ENCODE assay signal across 13 cellular contexts in genomic region chr2:98833172-98833916, GRCh38.
A peak's percentile ranks its signal among the peaks of the same experiment; 100 is the strongest.
DNase-seq lines count a peak whose midpoint lies in the region; ATAC-seq, FAIRE-seq and TF ChIP-seq lines count a peak whose summit lies in the region.
"Had no signal": no experiment of that assay in that cellular context is flagged by ENCODE, and none has a peak within 500 bp of the region (broad histone marks: within the 10 kb centered on the region; RNA-seq: fewer than 3 reads in every experiment).

No MANE protein-coding gene starts in this region.

- H2BK20ac ChIP-seq in IMR-90 (ENCODE audit: low read depth, low read length): no peak overlapping the region

- dilution Hi-C loops in IMR-90 (cut with HindIII; ENCODE audit: low sequenced_read_pairs, unreplicated experiment): no loop called here

- no peak overlapping the region for H3K14ac ChIP-seq in IMR-90 (replicated peaks; ENCODE audit: low read depth, low read length)

- no peaks in the 10 kb centered on the region for H3K4me1 ChIP-seq in IMR-90 (ENCODE audit: control insufficient read depth, insufficient read depth, low read length)
- H3K4me1 ChIP-seq in heart right ventricle: peaks cover 0 to 38% (median 23%) of the 10 kb centered on the region in 9 donors
- peaks cover 0 to 8% (median 7%) of the 10 kb centered on the region in 3 donors for H3K4me1 ChIP-seq in skeletal muscle tissue (ENCODE audit: control insufficient read depth in 3 of 3, insufficient read depth in 3 of 3, low read length in 3 of 3)
- H3K4me1 ChIP-seq: HAP-1, pancreas had no signal

- ATAC-seq in IMR-90 (ENCODE audit: low read depth) (no peak), heart right ventricle (peak; percentile 74 to 94 (median 90))
- ATAC-seq in activated T-helper 17 cell treated with anti-CD3 and anti-CD28 coated beads, Interleukin-2, amount 50 U/mL, for 72 hours (replicated peaks): peak; percentile 73
- ATAC-seq: pancreas, SK-N-SH treated with all-trans-retinoic acid at 6 μM for 48 hours had no signal

- H3K27ac ChIP-seq in IMR-90 (ENCODE audit: insufficient read depth, low read length) (no peak overlapping the region), heart right ventricle (peak overlapping the region; percentile 75 to 92 (median 84)), skeletal muscle tissue (ENCODE audit: low read depth, low read length) (peak overlapping the region; percentile 36)
- H3K27ac ChIP-seq: pancreas had no signal

- TF ChIP-seq RAD21 in IMR-90 (IDR thresholded peaks at IDR 0.05; ENCODE audit: low read length): no peak

- 58% methylated on average over 2 of the region's 7 CpGs; no CpG with 5 or more reads in 1 of the 2 experiments for WGBS in IMR-90 (ENCODE audit: extremely low coverage in 2 of 2, insufficient read length in 1 of 2), 2 experiments
- 57 to 67% methylated on average over 7 of the region's 7 CpGs for WGBS in heart right ventricle, 2 donors

- no TSS peak for BruUV-seq in IMR-90 (replicated peaks; lab: Mats Ljungman, UMichigan)

- no peak overlapping the region for H4K91ac ChIP-seq in IMR-90 (ENCODE audit: insufficient read depth, low read depth, low read length)

- no peak for FAIRE-seq in GM19239 (lab: Jason Lieb, UNC)
- FAIRE-seq: HTR-8/SVneo, pancreas had no signal

- H2AFZ ChIP-seq in IMR-90 (replicated peaks; ENCODE audit: low read length, poor library complexity): peak overlapping the region; percentile 1

- no peak overlapping the region for H3K18ac ChIP-seq in IMR-90 (ENCODE audit: low read depth, low read length)

- POLR2A ChIA-PET in IMR-90 (lab: Charles Lee; ENCODE audit: unreplicated experiment): no interaction called here

- TF ChIP-seq POLR2A in IMR-90 (IDR thresholded peaks at IDR 0.05; ENCODE audit: low read depth, low read length): no peak

- TF ChIP-seq CTCF in IMR-90 (conservative IDR thresholded peaks at IDR 0.05; ENCODE audit: low read depth, low read length): no peak
- TF ChIP-seq CTCF in heart right ventricle (IDR thresholded peaks at IDR 0.05): no peak

- H3K79me1 ChIP-seq in IMR-90 (ENCODE audit: low read depth in 1 of 2, low read length in 2 of 2): no peaks in the 10 kb centered on the region

- H3K4me3 Mint-ChIP-seq in activated T-helper 17 cell treated with anti-CD3 and anti-CD28 coated beads, Interleukin-2, amount 50 U/mL, for 72 hours: peak overlapping the region; percentile 7

- no peak overlapping the region for H3K4ac ChIP-seq in IMR-90 (ENCODE audit: low read depth, low read length)

- no peak overlapping the region for H3K56ac ChIP-seq in IMR-90 (ENCODE audit: extremely low read depth, insufficient read depth, low read length)

- H3K9me3 ChIP-seq in IMR-90 (ENCODE audit: control insufficient read depth, insufficient read depth, low read length): no peaks in the 10 kb centered on the region
- no peaks in the 10 kb centered on the region for H3K9me3 ChIP-seq in heart right ventricle
- H3K9me3 ChIP-seq in skeletal muscle tissue (ENCODE audit: control insufficient read depth in 3 of 3, low read length in 3 of 3): no peaks in the 10 kb centered on the region
- H3K9me3 ChIP-seq: HAP-1, pancreas had no signal

- H3K9ac ChIP-seq in IMR-90 (ENCODE audit: low read depth, low read length): no peak overlapping the region
- no peak overlapping the region for H3K9ac ChIP-seq in skeletal muscle tissue (ENCODE audit: low read depth in 1 of 3, low read length in 3 of 3)

- peaks cover 45% of the 10 kb centered on the region for H3K4me1 Mint-ChIP-seq in activated T-helper 17 cell treated with anti-CD3 and anti-CD28 coated beads, Interleukin-2, amount 50 U/mL, for 72 hours

- H3K36me3 Mint-ChIP-seq in activated T-helper 17 cell treated with anti-CD3 and anti-CD28 coated beads, Interleukin-2, amount 50 U/mL, for 72 hours (ENCODE audit: low read depth): no peaks in the 10 kb centered on the region

- no peak overlapping the region for H2BK15ac ChIP-seq in IMR-90 (ENCODE audit: low read depth, low read length)

- H3K9me1 ChIP-seq in IMR-90 (ENCODE audit: insufficient read depth, low read length): no peaks in the 10 kb centered on the region

- no peak overlapping the region for H3K23ac ChIP-seq in IMR-90 (ENCODE audit: low read depth, low read length)

- no peak overlapping the region for H2AK5ac ChIP-seq in IMR-90 (ENCODE audit: low read depth, low read length)

- no peak overlapping the region for H2AK9ac ChIP-seq in IMR-90 (replicated peaks; ENCODE audit: low read depth, low read length, poor library complexity)

- H3K4me3 ChIP-seq in IMR-90 (ENCODE audit: insufficient read depth, low read depth, low read length): no peak overlapping the region
- H3K4me3 ChIP-seq in heart right ventricle: no peak overlapping the region
- H3K4me3 ChIP-seq in skeletal muscle tissue (ENCODE audit: low read length in 3 of 3): no peak overlapping the region
- H3K4me3 ChIP-seq: HAP-1, pancreas had no signal

- H4K8ac ChIP-seq in IMR-90 (ENCODE audit: low read depth in 2 of 2, low read length in 2 of 2): no peak overlapping the region

- no peaks in the 10 kb centered on the region for H3K27me3 Mint-ChIP-seq in activated T-helper 17 cell treated with anti-CD3 and anti-CD28 coated beads, Interleukin-2, amount 50 U/mL, for 72 hours

- H4K20me1 ChIP-seq in IMR-90 (ENCODE audit: insufficient read depth, low read length): no peaks in the 10 kb centered on the region

- DNase-seq in IMR-90 (no peak), heart right ventricle (peak; percentile 41 to 51), GM19239 (ENCODE audit: insufficient read length, low spot score) (no peak), pons (ENCODE audit: low spot score) (no peak)
- DNase-seq in stimulated activated CD4-positive, alpha-beta T cell treated with anti-CD3 and anti-CD28 coated beads, Interleukin-4, amount 100 ng/mL, for 24 hours: no peak
- DNase-seq: mesenchymal stem cell; stimulated activated CD4-positive, alpha-beta T cell treated with anti-CD3 and anti-CD28 coated beads, Interleukin-2, amount 100 ng/mL, for 24 hours had no signal

- in situ Hi-C loops in IMR-90 (cut with MboI; ENCODE audit: low sequenced_read_pairs): loop anchor here (25.0 kb wide), 1 partner anchor 421 kb away; no protein-coding TSS in a partner anchor

- no peaks in the 10 kb centered on the region for H3K9me3 Mint-ChIP-seq in activated T-helper 17 cell treated with anti-CD3 and anti-CD28 coated beads, Interleukin-2, amount 50 U/mL, for 72 hours

- H3K4me2 ChIP-seq in IMR-90 (ENCODE audit: low read depth, low read length): no peak overlapping the region

- no peaks in the 10 kb centered on the region for H3K36me3 ChIP-seq in IMR-90 (ENCODE audit: control insufficient read depth, insufficient read depth, low read length)
- H3K36me3 ChIP-seq in heart right ventricle: no peaks in the 10 kb centered on the region
- H3K36me3 ChIP-seq in skeletal muscle tissue (ENCODE audit: control insufficient read depth in 3 of 3, insufficient read depth in 3 of 3, low read length in 3 of 3): no peaks in the 10 kb centered on the region
- H3K36me3 ChIP-seq: HAP-1, pancreas had no signal

- peak overlapping the region; percentile 33 for H3K27ac Mint-ChIP-seq in activated T-helper 17 cell treated with anti-CD3 and anti-CD28 coated beads, Interleukin-2, amount 50 U/mL, for 72 hours

- CTCF ChIA-PET in IMR-90 (lab: Yijun Ruan, JAX): interaction anchor here (1.1 kb wide), 1 partner anchor 184 kb away, joined by 4 read pairs; no protein-coding TSS in a partner anchor

- intact Hi-C loops in IMR-90 (cut with micrococcal nuclease) (loop anchor here (10.0 kb wide), 2 partner anchors 661 to 1129 kb away; partner anchors contain the start of gene REV1), heart right ventricle (cut with DNase I) (loop anchor here in 5 of 10 donors (1.0 to 10.0 kb wide), 4 partner anchors 75 to 419 kb away; partner anchors contain the start of gene MGAT4A (in 1 of the 5))

- no peak overlapping the region for H4K5ac ChIP-seq in IMR-90 (ENCODE audit: low read depth, low read length)

- no peak overlapping the region for H2BK120ac ChIP-seq in IMR-90 (ENCODE audit: low read depth, low read length)

- H3K27me3 ChIP-seq in IMR-90 (ENCODE audit: control insufficient read depth, insufficient read depth, low read length): peaks cover 23% of the 10 kb centered on the region
- H3K27me3 ChIP-seq in heart right ventricle: no peaks in the 10 kb centered on the region
- peaks cover 0 to 2% (median under 1%) of the 10 kb centered on the region in 3 donors for H3K27me3 ChIP-seq in skeletal muscle tissue (ENCODE audit: control insufficient read depth in 3 of 3, insufficient read depth in 3 of 3, low read length in 3 of 3)
- H3K27me3 ChIP-seq: pancreas had no signal

- no peak overlapping the region for H2BK5ac ChIP-seq in IMR-90 (ENCODE audit: low read depth, low read length, poor library complexity, severe bottlenecking)

TF ChIP-seq in IMR-90, 13 proteins besides CTCF, POLR2A, EP300 and RAD21 (continues in another document):
- TF ChIP-seq NFE2L2 (IDR thresholded peaks at IDR 0.05; ENCODE audit: low read depth, low read length): no peak
- TF ChIP-seq USF2 (IDR thresholded peaks at IDR 0.05; ENCODE audit: low read depth, low read length): no peak
- no peak for TF ChIP-seq RFX5 (IDR thresholded peaks at IDR 0.05; ENCODE audit: low read depth, low read length)
- TF ChIP-seq FOS (IDR thresholded peaks at IDR 0.05; ENCODE audit: low read depth, low read length): no peak
- TF ChIP-seq, protein P1, sequence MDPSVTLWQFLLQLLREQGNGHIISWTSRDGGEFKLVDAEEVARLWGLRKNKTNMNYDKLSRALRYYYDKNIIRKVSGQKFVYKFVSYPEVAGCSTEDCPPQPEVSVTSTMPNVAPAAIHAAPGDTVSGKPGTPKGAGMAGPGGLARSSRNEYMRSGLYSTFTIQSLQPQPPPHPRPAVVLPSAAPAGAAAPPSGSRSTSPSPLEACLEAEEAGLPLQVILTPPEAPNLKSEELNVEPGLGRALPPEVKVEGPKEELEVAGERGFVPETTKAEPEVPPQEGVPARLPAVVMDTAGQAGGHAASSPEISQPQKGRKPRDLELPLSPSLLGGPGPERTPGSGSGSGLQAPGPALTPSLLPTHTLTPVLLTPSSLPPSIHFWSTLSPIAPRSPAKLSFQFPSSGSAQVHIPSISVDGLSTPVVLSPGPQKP (IDR thresholded peaks at IDR 0.05; ENCODE audit: borderline replicate concordance, low read depth, low read length): no peak
- no peak for TF ChIP-seq MAFK (IDR thresholded peaks at IDR 0.05; ENCODE audit: low read depth, low read length)
- TF ChIP-seq RCOR1 (IDR thresholded peaks at IDR 0.05; ENCODE audit: insufficient replicate concordance, low read length): no peak
- TF ChIP-seq MXI1 (IDR thresholded peaks at IDR 0.05; ENCODE audit: borderline replicate concordance, low read depth, low read length): no peak
- no peak for TF ChIP-seq BHLHE40 (IDR thresholded peaks at IDR 0.05; ENCODE audit: low read depth, low read length)
- TF ChIP-seq MAZ (IDR thresholded peaks at IDR 0.05; ENCODE audit: borderline replicate concordance, low read depth, low read length): no peak

Comparison
In these comparisons a context has a peak if more than half of its experiments do, and no peak if none do; other contexts are left out.
1. DNase-seq: peak in heart right ventricle (2 of 2); none in IMR-90 (single experiment), GM19239 (single experiment), stimulated activated CD4-positive, alpha-beta T cell treated with anti-CD3 and anti-CD28 coated beads, Interleukin-4, amount 100 ng/mL, for 24 hours (single experiment) and pons (single experiment).